18 cellular contexts compared by ENCODE assay signal in genomic region chr18:8978394-8978793, GRCh38.
"Had no signal": no experiment of that assay in that cellular context is flagged by ENCODE, and none has a peak within 500 bp of the region (broad histone marks: within the 10 kb centered on the region; RNA-seq: fewer than 3 reads in every experiment).

No MANE protein-coding gene starts in this region.

- H3K27ac ChIP-seq: brain microvascular endothelial cell, spleen, suprapubic skin, upper lobe of right lung had no signal

- H3K4me3 ChIP-seq: spleen, suprapubic skin, upper lobe of right lung had no signal

- DNase-seq: activated CD4-positive, alpha-beta T cell treated with anti-CD3 and anti-CD28 coated beads for 1 hour; activated CD4-positive, alpha-beta T cell treated with anti-CD3 and anti-CD28 coated beads, Interleukin-2, amount 50 U/mL, for 48 hours; activated CD8-positive, alpha-beta memory T cell treated with anti-CD3 and anti-CD28 coated beads, Interleukin-2, amount 10 ng/mL, durations not matched to agents 7 days and 5 days; activated effector memory CD4-positive, alpha-beta T cell treated with anti-CD3 and anti-CD28 coated beads, Interleukin-2, amount 50 U/mL, for 16 hours; activated T-cell treated with anti-CD3 and anti-CD28 coated beads, Interleukin-2, amount 50 U/mL, for 24 hours; amniotic stem cell; brain microvascular endothelial cell; endodermal cell; hippocampal formation; naive thymus-derived CD4-positive, alpha-beta T cell; right cardiac atrium; spleen; stimulated activated CD4-positive, alpha-beta T cell treated with anti-CD3 and anti-CD28 coated beads, Interleukin-2, amount 100 ng/mL, for 24 hours; stimulated activated naive CD4-positive, alpha-beta T cell; upper lobe of right lung had no signal

- H3K27me3 ChIP-seq: brain microvascular endothelial cell, spleen, suprapubic skin, upper lobe of right lung had no signal

- H3K9me3 Mint-ChIP-seq: activated naive CD4-positive, alpha-beta T cell treated with anti-CD3 and anti-CD28 coated beads, Interleukin-2, amount 50 U/mL, for 72 hours; activated T-cell treated with anti-CD3 and anti-CD28 coated beads, Interleukin-2, amount 50 U/mL, for 24 hours had no signal

- ATAC-seq: activated CD8-positive, alpha-beta memory T cell treated with anti-CD3 and anti-CD28 coated beads, Interleukin-2, amount 10 ng/mL, durations not matched to agents 7 days and 5 days; naive thymus-derived CD4-positive, alpha-beta T cell; right cardiac atrium; upper lobe of right lung had no signal

- H3K27ac Mint-ChIP-seq: activated CD8-positive, alpha-beta memory T cell treated with anti-CD3 and anti-CD28 coated beads, Interleukin-2, amount 10 ng/mL, durations not matched to agents 7 days and 5 days; activated naive CD4-positive, alpha-beta T cell treated with anti-CD3 and anti-CD28 coated beads, Interleukin-2, amount 50 U/mL, for 72 hours; activated T-cell treated with anti-CD3 and anti-CD28 coated beads, Interleukin-2, amount 50 U/mL, for 24 hours; dendritic cell treated with granulocyte-macrophage colony-stimulating factor and Interleukin-4, amounts not matched to agents 40 ng/mL and 50 ng/mL, for 4 days; endodermal cell; naive thymus-derived CD4-positive, alpha-beta T cell had no signal

- H3K4me1 ChIP-seq: upper lobe of right lung had no signal

- H3K36me3 Mint-ChIP-seq: activated CD8-positive, alpha-beta memory T cell treated with anti-CD3 and anti-CD28 coated beads, Interleukin-2, amount 10 ng/mL, durations not matched to agents 7 days and 5 days; activated naive CD4-positive, alpha-beta T cell treated with anti-CD3 and anti-CD28 coated beads, Interleukin-2, amount 50 U/mL, for 72 hours; naive thymus-derived CD4-positive, alpha-beta T cell had no signal

- H3K4me1 Mint-ChIP-seq: activated CD8-positive, alpha-beta memory T cell treated with anti-CD3 and anti-CD28 coated beads, Interleukin-2, amount 10 ng/mL, durations not matched to agents 7 days and 5 days had no signal

- H3K36me3 ChIP-seq: brain microvascular endothelial cell, spleen, suprapubic skin, upper lobe of right lung had no signal

- H3K4me3 Mint-ChIP-seq: activated CD8-positive, alpha-beta memory T cell treated with anti-CD3 and anti-CD28 coated beads, Interleukin-2, amount 10 ng/mL, durations not matched to agents 7 days and 5 days; activated T-cell treated with anti-CD3 and anti-CD28 coated beads, Interleukin-2, amount 50 U/mL, for 24 hours; dendritic cell treated with granulocyte-macrophage colony-stimulating factor and Interleukin-4, amounts not matched to agents 40 ng/mL and 50 ng/mL, for 4 days; endodermal cell; naive thymus-derived CD4-positive, alpha-beta T cell had no signal

- H3K9me3 ChIP-seq: upper lobe of right lung had no signal
